1 cellular context compared by ENCODE assay signal in the genomic region with DNA sequence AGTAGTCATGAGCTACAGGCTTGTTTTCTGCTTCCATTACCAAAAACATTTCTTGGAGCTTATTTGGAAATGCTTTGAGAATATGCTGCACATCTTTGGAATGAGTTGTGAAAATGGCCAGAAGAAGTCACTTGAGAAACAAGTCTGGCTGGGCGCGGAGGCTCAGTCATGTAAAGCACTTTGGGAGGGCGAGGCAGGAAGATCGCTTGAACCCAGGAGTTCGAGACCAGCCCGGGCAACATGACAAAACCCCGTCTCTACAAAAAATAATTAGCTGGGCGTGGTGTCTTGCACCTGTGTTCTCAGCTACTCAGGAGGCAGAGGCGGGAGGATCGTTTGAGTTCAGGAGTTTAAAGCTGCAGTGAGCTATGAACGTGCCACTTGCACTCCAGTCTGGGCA.
TF ChIP-seq lines count a peak whose summit lies in the region.

No MANE protein-coding gene starts in this region.

TF ChIP-seq in GM12878, 131 proteins besides CTCF, POLR2A, EP300 and RAD21:
- TF ChIP-seq NFIC (IDR thresholded peaks at IDR 0.05; ENCODE audit: low read depth, low read length), result no peak
- TF ChIP-seq HDGF (IDR thresholded peaks at IDR 0.05), result no peak
- TF ChIP-seq BCL11A (IDR thresholded peaks at IDR 0.05; ENCODE audit: low read depth, low read length), result no peak
- no peak for TF ChIP-seq SUZ12 (IDR thresholded peaks at IDR 0.05; ENCODE audit: unreplicated experiment)
- TF ChIP-seq, protein P1, sequence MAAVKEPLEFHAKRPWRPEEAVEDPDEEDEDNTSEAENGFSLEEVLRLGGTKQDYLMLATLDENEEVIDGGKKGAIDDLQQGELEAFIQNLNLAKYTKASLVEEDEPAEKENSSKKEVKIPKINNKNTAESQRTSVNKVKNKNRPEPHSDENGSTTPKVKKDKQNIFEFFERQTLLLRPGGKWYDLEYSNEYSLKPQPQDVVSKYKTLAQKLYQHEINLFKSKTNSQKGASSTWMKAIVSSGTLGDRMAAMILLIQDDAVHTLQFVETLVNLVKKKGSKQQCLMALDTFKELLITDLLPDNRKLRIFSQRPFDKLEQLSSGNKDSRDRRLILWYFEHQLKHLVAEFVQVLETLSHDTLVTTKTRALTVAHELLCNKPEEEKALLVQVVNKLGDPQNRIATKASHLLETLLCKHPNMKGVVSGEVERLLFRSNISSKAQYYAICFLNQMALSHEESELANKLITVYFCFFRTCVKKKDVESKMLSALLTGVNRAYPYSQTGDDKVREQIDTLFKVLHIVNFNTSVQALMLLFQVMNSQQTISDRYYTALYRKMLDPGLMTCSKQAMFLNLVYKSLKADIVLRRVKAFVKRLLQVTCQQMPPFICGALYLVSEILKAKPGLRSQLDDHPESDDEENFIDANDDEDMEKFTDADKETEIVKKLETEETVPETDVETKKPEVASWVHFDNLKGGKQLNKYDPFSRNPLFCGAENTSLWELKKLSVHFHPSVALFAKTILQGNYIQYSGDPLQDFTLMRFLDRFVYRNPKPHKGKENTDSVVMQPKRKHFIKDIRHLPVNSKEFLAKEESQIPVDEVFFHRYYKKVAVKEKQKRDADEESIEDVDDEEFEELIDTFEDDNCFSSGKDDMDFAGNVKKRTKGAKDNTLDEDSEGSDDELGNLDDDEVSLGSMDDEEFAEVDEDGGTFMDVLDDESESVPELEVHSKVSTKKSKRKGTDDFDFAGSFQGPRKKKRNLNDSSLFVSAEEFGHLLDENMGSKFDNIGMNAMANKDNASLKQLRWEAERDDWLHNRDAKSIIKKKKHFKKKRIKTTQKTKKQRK (IDR thresholded peaks at IDR 0.05; ENCODE audit: low read depth, low read length), result no peak
- TF ChIP-seq, protein P2, sequence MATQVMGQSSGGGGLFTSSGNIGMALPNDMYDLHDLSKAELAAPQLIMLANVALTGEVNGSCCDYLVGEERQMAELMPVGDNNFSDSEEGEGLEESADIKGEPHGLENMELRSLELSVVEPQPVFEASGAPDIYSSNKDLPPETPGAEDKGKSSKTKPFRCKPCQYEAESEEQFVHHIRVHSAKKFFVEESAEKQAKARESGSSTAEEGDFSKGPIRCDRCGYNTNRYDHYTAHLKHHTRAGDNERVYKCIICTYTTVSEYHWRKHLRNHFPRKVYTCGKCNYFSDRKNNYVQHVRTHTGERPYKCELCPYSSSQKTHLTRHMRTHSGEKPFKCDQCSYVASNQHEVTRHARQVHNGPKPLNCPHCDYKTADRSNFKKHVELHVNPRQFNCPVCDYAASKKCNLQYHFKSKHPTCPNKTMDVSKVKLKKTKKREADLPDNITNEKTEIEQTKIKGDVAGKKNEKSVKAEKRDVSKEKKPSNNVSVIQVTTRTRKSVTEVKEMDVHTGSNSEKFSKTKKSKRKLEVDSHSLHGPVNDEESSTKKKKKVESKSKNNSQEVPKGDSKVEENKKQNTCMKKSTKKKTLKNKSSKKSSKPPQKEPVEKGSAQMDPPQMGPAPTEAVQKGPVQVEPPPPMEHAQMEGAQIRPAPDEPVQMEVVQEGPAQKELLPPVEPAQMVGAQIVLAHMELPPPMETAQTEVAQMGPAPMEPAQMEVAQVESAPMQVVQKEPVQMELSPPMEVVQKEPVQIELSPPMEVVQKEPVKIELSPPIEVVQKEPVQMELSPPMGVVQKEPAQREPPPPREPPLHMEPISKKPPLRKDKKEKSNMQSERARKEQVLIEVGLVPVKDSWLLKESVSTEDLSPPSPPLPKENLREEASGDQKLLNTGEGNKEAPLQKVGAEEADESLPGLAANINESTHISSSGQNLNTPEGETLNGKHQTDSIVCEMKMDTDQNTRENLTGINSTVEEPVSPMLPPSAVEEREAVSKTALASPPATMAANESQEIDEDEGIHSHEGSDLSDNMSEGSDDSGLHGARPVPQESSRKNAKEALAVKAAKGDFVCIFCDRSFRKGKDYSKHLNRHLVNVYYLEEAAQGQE (IDR thresholded peaks at IDR 0.05; ENCODE audit: low read depth, low read length), result no peak
- TF ChIP-seq MYC (IDR thresholded peaks at IDR 0.05; ENCODE audit: insufficient read depth, insufficient read length, insufficient replicate concordance, low read length, severe bottlenecking), result no peak
- TF ChIP-seq EZH2 (IDR thresholded peaks at IDR 0.05; ENCODE audit: borderline replicate concordance, control insufficient read depth, low read depth, low read length), result no peak
- no peak for TF ChIP-seq NFYA (IDR thresholded peaks at IDR 0.05; ENCODE audit: borderline replicate concordance, low read depth, low read length)
- TF ChIP-seq ZNF207 (IDR thresholded peaks at IDR 0.05; ENCODE audit: borderline replicate concordance), result no peak
- no peak for TF ChIP-seq DPF2 (IDR thresholded peaks at IDR 0.05)
- no peak for TF ChIP-seq HDAC6 (IDR thresholded peaks at IDR 0.05; ENCODE audit: unreplicated experiment)
- no peak for TF ChIP-seq POU2F2 (IDR thresholded peaks at IDR 0.05; ENCODE audit: borderline replicate concordance, low read depth, low read length)
- TF ChIP-seq FOXM1 (IDR thresholded peaks at IDR 0.05; ENCODE audit: low read depth, low read length), result no peak
- no peak for TF ChIP-seq SIX5 (IDR thresholded peaks at IDR 0.05; ENCODE audit: low read depth, low read length, severe bottlenecking)
- no peak for TF ChIP-seq CHD1 (IDR thresholded peaks at IDR 0.05; ENCODE audit: low read depth, low read length)
- TF ChIP-seq, protein P3, sequence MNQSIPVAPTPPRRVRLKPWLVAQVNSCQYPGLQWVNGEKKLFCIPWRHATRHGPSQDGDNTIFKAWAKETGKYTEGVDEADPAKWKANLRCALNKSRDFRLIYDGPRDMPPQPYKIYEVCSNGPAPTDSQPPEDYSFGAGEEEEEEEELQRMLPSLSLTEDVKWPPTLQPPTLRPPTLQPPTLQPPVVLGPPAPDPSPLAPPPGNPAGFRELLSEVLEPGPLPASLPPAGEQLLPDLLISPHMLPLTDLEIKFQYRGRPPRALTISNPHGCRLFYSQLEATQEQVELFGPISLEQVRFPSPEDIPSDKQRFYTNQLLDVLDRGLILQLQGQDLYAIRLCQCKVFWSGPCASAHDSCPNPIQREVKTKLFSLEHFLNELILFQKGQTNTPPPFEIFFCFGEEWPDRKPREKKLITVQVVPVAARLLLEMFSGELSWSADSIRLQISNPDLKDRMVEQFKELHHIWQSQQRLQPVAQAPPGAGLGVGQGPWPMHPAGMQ (IDR thresholded peaks at IDR 0.05; ENCODE audit: borderline replicate concordance), result no peak
- no peak for TF ChIP-seq BHLHE40 (IDR thresholded peaks at IDR 0.05; ENCODE audit: borderline replicate concordance in 1 of 2, low read depth in 2 of 2, low read length in 1 of 2)
